9 cellular contexts compared by ENCODE assay signal in the genomic region with DNA sequence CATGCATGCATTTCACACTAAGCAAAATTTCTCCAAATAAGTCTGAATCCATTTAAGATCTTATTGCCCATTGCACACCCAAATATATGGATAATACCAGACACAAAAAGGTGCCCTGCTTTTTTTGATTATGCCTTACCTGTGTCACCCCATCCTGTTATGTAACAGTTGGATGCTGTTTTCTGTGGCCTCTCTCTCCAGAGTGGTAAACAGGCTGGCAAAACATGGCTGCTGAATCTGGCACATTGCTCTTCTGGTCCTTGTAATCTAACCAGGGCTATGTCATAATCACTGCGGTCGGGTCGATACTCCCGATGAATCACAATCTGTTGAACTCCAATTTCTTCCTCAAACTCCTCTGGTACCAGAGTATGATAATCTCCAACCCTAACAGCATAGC.
A peak's percentile ranks its signal among the peaks of the same experiment; 100 is the strongest.
DNase-seq lines count a peak whose midpoint lies in the region; ATAC-seq and TF ChIP-seq lines count a peak whose summit lies in the region.
"Had no signal": no experiment of that assay in that cellular context is flagged by ENCODE, and none has a peak within 500 bp of the region (broad histone marks: within the 10 kb centered on the region; RNA-seq: fewer than 3 reads in every experiment).

No MANE protein-coding gene starts in this region.

- no peak for TF ChIP-seq POLR2A in lower leg skin (IDR thresholded peaks at IDR 0.05)

- H3K9me3 Mint-ChIP-seq in CD4-positive, CD25-positive, alpha-beta regulatory T cell: peaks cover 0 to 1% (median 0%) of the 10 kb centered on the region in 7 donors
- peaks cover 12% of the 10 kb centered on the region for H3K9me3 Mint-ChIP-seq in HFFc6

- H3K27ac Mint-ChIP-seq in CD4-positive, CD25-positive, alpha-beta regulatory T cell: peak overlapping the region; percentile 13 to 60 (median 40)
- peak overlapping the region; percentile 95 for H3K27ac Mint-ChIP-seq in HFFc6

- H3K4me3 Mint-ChIP-seq in CD4-positive, CD25-positive, alpha-beta regulatory T cell: peak overlapping the region in 2 of 4 donors; percentile 57 to 76
- H3K4me3 Mint-ChIP-seq in HFFc6: peak overlapping the region; percentile 51

- no peaks in the 10 kb centered on the region for H3K9me3 ChIP-seq in CD4-positive, CD25-positive, alpha-beta regulatory T cell (ENCODE audit: control insufficient read depth in 2 of 2, low read length in 2 of 2)

- H3K4me1 Mint-ChIP-seq in CD4-positive, CD25-positive, alpha-beta regulatory T cell: peaks cover 19 to 50% (median 43%) of the 10 kb centered on the region in 4 donors
- peaks cover 74% of the 10 kb centered on the region for H3K4me1 Mint-ChIP-seq in HFFc6 (ENCODE audit: low read depth)

- no peak overlapping the region for H3K27ac ChIP-seq in CD4-positive, CD25-positive, alpha-beta regulatory T cell (ENCODE audit: insufficient read depth, low read length, poor library complexity, severe bottlenecking)
- H3K27ac ChIP-seq in foreskin keratinocyte: no peak overlapping the region

- TF ChIP-seq CTCF in HFFc6 (IDR thresholded peaks at IDR 0.05) (no peak), foreskin keratinocyte (conservative IDR thresholded peaks at IDR 0.05) (no peak), lower leg skin (IDR thresholded peaks at IDR 0.05) (no peak)

- no peaks in the 10 kb centered on the region for H3K27me3 ChIP-seq in CD4-positive, CD25-positive, alpha-beta regulatory T cell (ENCODE audit: control insufficient read depth, insufficient read depth, low read length)
- H3K27me3 ChIP-seq in foreskin keratinocyte: no peaks in the 10 kb centered on the region

- 19 to 23% methylated on average over 4 of the region's 4 CpGs for WGBS in lower leg skin, 2 donors

- no peak for ATAC-seq in CD4-positive, CD25-positive, alpha-beta regulatory T cell (ENCODE audit: low read depth in 2 of 2)
- peak; percentile 6; the same call in 2 of the 3 replicates for ATAC-seq in SK-N-SH treated with all-trans-retinoic acid at 6 μM for 48 hours
- ATAC-seq in foreskin keratinocyte: peak; percentile 21
- ATAC-seq in HG02763 (IDR thresholded peaks at IDR 0.05; ENCODE audit: unreplicated experiment): no peak

- peaks cover 29% of the 10 kb centered on the region for H3K4me1 ChIP-seq in CD4-positive, CD25-positive, alpha-beta regulatory T cell (ENCODE audit: control insufficient read depth, insufficient read depth, low read length, poor library complexity, severe bottlenecking)
- peaks cover 31% of the 10 kb centered on the region for H3K4me1 ChIP-seq in foreskin keratinocyte

- H3K36me3 Mint-ChIP-seq in CD4-positive, CD25-positive, alpha-beta regulatory T cell: peaks cover 20% of the 10 kb centered on the region
- peaks cover 52% of the 10 kb centered on the region for H3K36me3 Mint-ChIP-seq in HFFc6 (ENCODE audit: low read depth)

- DNase-seq in CD4-positive, CD25-positive, alpha-beta regulatory T cell: no peak
- DNase-seq in HFFc6 (peak; percentile 68), foreskin keratinocyte (peak; percentile 46 to 68), lower leg skin (ENCODE audit: low spot score in 2 of 2) (no peak), middle frontal gyrus (ENCODE audit: extremely low spot score, low spot score) (no peak), inferior parietal cortex (ENCODE audit: extremely low spot score) (no peak)
- DNase-seq: islet precursor cell had no signal

- peaks cover 13% of the 10 kb centered on the region for H3K36me3 ChIP-seq in CD4-positive, CD25-positive, alpha-beta regulatory T cell (ENCODE audit: control insufficient read depth, insufficient read depth, low read length)

- intact Hi-C loops in lower leg skin (cut with DNase I; ENCODE audit: low total_unique reads): no loop called here

- no peak overlapping the region for H3K4me3 ChIP-seq in CD4-positive, CD25-positive, alpha-beta regulatory T cell (ENCODE audit: low read depth, low read length)
- H3K4me3 ChIP-seq in lower leg skin (ENCODE audit: low read depth, poor library complexity, severe bottlenecking): no peak overlapping the region

- H3K27me3 Mint-ChIP-seq in CD4-positive, CD25-positive, alpha-beta regulatory T cell: no peaks in the 10 kb centered on the region
- peaks cover 19% of the 10 kb centered on the region for H3K27me3 Mint-ChIP-seq in HFFc6 (ENCODE audit: insufficient read depth)

TF ChIP-seq in SK-N-SH treated with all-trans-retinoic acid at 6 μM for 48 hours, 23 proteins besides CTCF, POLR2A, EP300 and RAD21:
- TF ChIP-seq, protein P1, sequence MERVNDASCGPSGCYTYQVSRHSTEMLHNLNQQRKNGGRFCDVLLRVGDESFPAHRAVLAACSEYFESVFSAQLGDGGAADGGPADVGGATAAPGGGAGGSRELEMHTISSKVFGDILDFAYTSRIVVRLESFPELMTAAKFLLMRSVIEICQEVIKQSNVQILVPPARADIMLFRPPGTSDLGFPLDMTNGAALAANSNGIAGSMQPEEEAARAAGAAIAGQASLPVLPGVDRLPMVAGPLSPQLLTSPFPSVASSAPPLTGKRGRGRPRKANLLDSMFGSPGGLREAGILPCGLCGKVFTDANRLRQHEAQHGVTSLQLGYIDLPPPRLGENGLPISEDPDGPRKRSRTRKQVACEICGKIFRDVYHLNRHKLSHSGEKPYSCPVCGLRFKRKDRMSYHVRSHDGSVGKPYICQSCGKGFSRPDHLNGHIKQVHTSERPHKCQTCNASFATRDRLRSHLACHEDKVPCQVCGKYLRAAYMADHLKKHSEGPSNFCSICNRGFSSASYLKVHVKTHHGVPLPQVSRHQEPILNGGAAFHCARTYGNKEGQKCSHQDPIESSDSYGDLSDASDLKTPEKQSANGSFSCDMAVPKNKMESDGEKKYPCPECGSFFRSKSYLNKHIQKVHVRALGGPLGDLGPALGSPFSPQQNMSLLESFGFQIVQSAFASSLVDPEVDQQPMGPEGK (CRISPR knock-in tag; IDR thresholded peaks at IDR 0.05; ENCODE audit: borderline replicate concordance): no peak
- TF ChIP-seq RARB (CRISPR knock-in tag; IDR thresholded peaks at IDR 0.05) (no peak), ZFP30 (CRISPR knock-in tag; IDR thresholded peaks at IDR 0.05) (no peak), ESRRG (CRISPR knock-in tag; IDR thresholded peaks at IDR 0.05) (no peak), SNAI2 (CRISPR knock-in tag; IDR thresholded peaks at IDR 0.05) (no peak), TOX (CRISPR knock-in tag; IDR thresholded peaks at IDR 0.05; ENCODE audit: borderline replicate concordance) (no peak), ARNTL (CRISPR knock-in tag; IDR thresholded peaks at IDR 0.05; ENCODE audit: borderline replicate concordance, low read depth) (no peak), ZNF70 (CRISPR knock-in tag; IDR thresholded peaks at IDR 0.05) (no peak)
- TF ChIP-seq, protein P2, sequence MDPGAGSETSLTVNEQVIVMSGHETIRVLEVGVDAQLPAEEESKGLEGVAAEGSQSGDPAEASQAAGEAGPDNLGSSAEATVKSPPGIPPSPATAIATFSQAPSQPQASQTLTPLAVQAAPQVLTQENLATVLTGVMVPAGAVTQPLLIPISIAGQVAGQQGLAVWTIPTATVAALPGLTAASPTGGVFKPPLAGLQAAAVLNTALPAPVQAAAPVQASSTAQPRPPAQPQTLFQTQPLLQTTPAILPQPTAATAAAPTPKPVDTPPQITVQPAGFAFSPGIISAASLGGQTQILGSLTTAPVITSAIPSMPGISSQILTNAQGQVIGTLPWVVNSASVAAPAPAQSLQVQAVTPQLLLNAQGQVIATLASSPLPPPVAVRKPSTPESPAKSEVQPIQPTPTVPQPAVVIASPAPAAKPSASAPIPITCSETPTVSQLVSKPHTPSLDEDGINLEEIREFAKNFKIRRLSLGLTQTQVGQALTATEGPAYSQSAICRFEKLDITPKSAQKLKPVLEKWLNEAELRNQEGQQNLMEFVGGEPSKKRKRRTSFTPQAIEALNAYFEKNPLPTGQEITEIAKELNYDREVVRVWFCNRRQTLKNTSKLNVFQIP (CRISPR knock-in tag; IDR thresholded peaks at IDR 0.05; ENCODE audit: borderline replicate concordance, low read depth): no peak

Comparison
In these comparisons a context has a peak if more than half of its experiments do, and no peak if none do; other contexts are left out.
1. ATAC-seq: peak in SK-N-SH treated with all-trans-retinoic acid at 6 μM for 48 hours (single experiment) and foreskin keratinocyte (single experiment); none in CD4-positive, CD25-positive, alpha-beta regulatory T cell (0 of 2) and HG02763 (single experiment).
2. DNase-seq: peak in HFFc6 (single experiment) and foreskin keratinocyte (2 of 2); none in CD4-positive, CD25-positive, alpha-beta regulatory T cell (0 of 3), lower leg skin (0 of 2), middle frontal gyrus (single experiment) and inferior parietal cortex (single experiment).